Comparison of ENCODE assay signal across 16 cellular contexts in genomic region chr19:4367336-4367723, GRCh38. TPM values are rescaled to one million over a fixed set of nuclear protein-coding genes. Genes with fewer than 3 reads are reported as not detected.
DNase-seq lines count a peak whose midpoint lies in the region; ATAC-seq and TF ChIP-seq lines count a peak whose summit lies in the region.
"Had no signal": no experiment of that assay in that cellular context is flagged by ENCODE, and none has a peak within 500 bp of the region (broad histone marks: within the 10 kb centered on the region; RNA-seq: fewer than 3 reads in every experiment).

No MANE protein-coding gene starts in this region.

- H3K4ac ChIP-seq in mesendoderm (ENCODE audit: low read depth, low read length): no peak overlapping the region

- no peak for TF ChIP-seq EP300 in suprapubic skin (IDR thresholded peaks at IDR 0.05)

- WGBS in mesendoderm (ENCODE audit: extremely low coverage, insufficient coverage, low lambda C conversion rate): no CpG with 5 or more reads among the region's 10 CpGs
- WGBS in suprapubic skin: 89% methylated on average over 9 of the region's 10 CpGs

- H2BK5ac ChIP-seq in mesendoderm (ENCODE audit: low read length): no peak overlapping the region

- H3K4me3 ChIP-seq in mesendoderm (ENCODE audit: low read length) (no peak overlapping the region), suprapubic skin (no peak overlapping the region)
- H3K4me3 ChIP-seq: coronary artery, lung, PC-9 had no signal

- H3K4me1 ChIP-seq in mesendoderm (ENCODE audit: control insufficient read depth, low read depth, low read length) (peaks cover 9% of the 10 kb centered on the region), suprapubic skin (peaks cover 53% of the 10 kb centered on the region)

- H3K9me3 Mint-ChIP-seq in activated CD8-positive, alpha-beta memory T cell treated with anti-CD3 and anti-CD28 coated beads, Interleukin-2, amount 10 ng/mL, durations not matched to agents 7 days and 5 days (ENCODE audit: low read depth): no peaks in the 10 kb centered on the region
- H3K9me3 Mint-ChIP-seq in activated CD8-positive, alpha-beta T cell treated with anti-CD3 and anti-CD28 coated beads, Interleukin-2, amount 10 ng/mL, durations not matched to agents 7 days and 5 days (ENCODE audit: insufficient read depth): no peaks in the 10 kb centered on the region
- H3K9me3 Mint-ChIP-seq: stimulated activated naive CD8-positive, alpha-beta T cell treated with anti-CD3 and anti-CD28 coated beads, Interleukin-15, amount 100 ng/mL, for 72 hours had no signal

- H2BK15ac ChIP-seq in mesendoderm (replicated peaks; ENCODE audit: low read depth): no peak overlapping the region

- H3K4me1 Mint-ChIP-seq in activated CD8-positive, alpha-beta memory T cell treated with anti-CD3 and anti-CD28 coated beads, Interleukin-2, amount 10 ng/mL, durations not matched to agents 7 days and 5 days: peaks cover 47% of the 10 kb centered on the region
- peaks cover 49% of the 10 kb centered on the region for H3K4me1 Mint-ChIP-seq in activated CD8-positive, alpha-beta T cell treated with anti-CD3 and anti-CD28 coated beads, Interleukin-2, amount 10 ng/mL, durations not matched to agents 7 days and 5 days (ENCODE audit: low read depth)

- H4K8ac ChIP-seq in mesendoderm (ENCODE audit: low read depth, low read length): no peak overlapping the region

- no peak overlapping the region for H3K4me2 ChIP-seq in mesendoderm (ENCODE audit: low read length)
- H3K4me2 ChIP-seq: PC-9 had no signal

- peaks cover 7% of the 10 kb centered on the region for H3K36me3 Mint-ChIP-seq in activated CD8-positive, alpha-beta memory T cell treated with anti-CD3 and anti-CD28 coated beads, Interleukin-2, amount 10 ng/mL, durations not matched to agents 7 days and 5 days
- H3K36me3 Mint-ChIP-seq in activated CD8-positive, alpha-beta T cell treated with anti-CD3 and anti-CD28 coated beads, Interleukin-2, amount 10 ng/mL, durations not matched to agents 7 days and 5 days (ENCODE audit: low read depth): peaks cover 43% of the 10 kb centered on the region

- H3K9ac ChIP-seq in mesendoderm (ENCODE audit: low read length): no peak overlapping the region

- no peaks in the 10 kb centered on the region for H3K27me3 ChIP-seq in mesendoderm (ENCODE audit: insufficient read depth, low read length, poor library complexity)
- no peaks in the 10 kb centered on the region for H3K27me3 ChIP-seq in suprapubic skin

- H3K4me3 Mint-ChIP-seq in activated CD8-positive, alpha-beta memory T cell treated with anti-CD3 and anti-CD28 coated beads, Interleukin-2, amount 10 ng/mL, durations not matched to agents 7 days and 5 days: no peak overlapping the region
- no peak overlapping the region for H3K4me3 Mint-ChIP-seq in activated CD8-positive, alpha-beta T cell treated with anti-CD3 and anti-CD28 coated beads, Interleukin-2, amount 10 ng/mL, durations not matched to agents 7 days and 5 days
- H3K4me3 Mint-ChIP-seq: stimulated activated naive CD8-positive, alpha-beta T cell treated with anti-CD3 and anti-CD28 coated beads, Interleukin-15, amount 100 ng/mL, for 72 hours had no signal

- no peak for TF ChIP-seq POLR2A in suprapubic skin (IDR thresholded peaks at IDR 0.05)
- TF ChIP-seq POLR2A in GM18505 (IDR thresholded peaks at IDR 0.05; ENCODE audit: borderline replicate concordance, extremely low read depth, insufficient read depth, insufficient read length): no peak

- H3K27ac Mint-ChIP-seq in activated CD8-positive, alpha-beta memory T cell treated with anti-CD3 and anti-CD28 coated beads, Interleukin-2, amount 10 ng/mL, durations not matched to agents 7 days and 5 days: peak overlapping the region; percentile 93
- H3K27ac Mint-ChIP-seq in activated CD8-positive, alpha-beta T cell treated with anti-CD3 and anti-CD28 coated beads, Interleukin-2, amount 10 ng/mL, durations not matched to agents 7 days and 5 days: peak overlapping the region; percentile 96

- no peak overlapping the region for H2AK5ac ChIP-seq in mesendoderm (ENCODE audit: low read length)

- no peaks in the 10 kb centered on the region for H3K27me3 Mint-ChIP-seq in activated CD8-positive, alpha-beta memory T cell treated with anti-CD3 and anti-CD28 coated beads, Interleukin-2, amount 10 ng/mL, durations not matched to agents 7 days and 5 days
- no peaks in the 10 kb centered on the region for H3K27me3 Mint-ChIP-seq in activated CD8-positive, alpha-beta T cell treated with anti-CD3 and anti-CD28 coated beads, Interleukin-2, amount 10 ng/mL, durations not matched to agents 7 days and 5 days (ENCODE audit: low read depth)
- H3K27me3 Mint-ChIP-seq: stimulated activated naive CD8-positive, alpha-beta T cell treated with anti-CD3 and anti-CD28 coated beads, Interleukin-15, amount 100 ng/mL, for 72 hours had no signal

- no peak for DNase-seq in activated CD8-positive, alpha-beta memory T cell treated with anti-CD3 and anti-CD28 coated beads, Interleukin-2, amount 10 ng/mL, durations not matched to agents 7 days and 5 days
- no peak for DNase-seq in activated CD8-positive, alpha-beta memory T cell treated with anti-CD3 and anti-CD28 coated beads, Interleukin-2, amount 50 U/mL, for 4 hours
- DNase-seq in activated CD8-positive, alpha-beta T cell treated with anti-CD3 and anti-CD28 coated beads, Interleukin-2, amount 10 ng/mL, durations not matched to agents 7 days and 5 days: no peak
- DNase-seq in mesendoderm: no peak
- DNase-seq in suprapubic skin (ENCODE audit: low spot score in 2 of 2): no peak
- no peak for DNase-seq in H4 (ENCODE audit: low spot score)
- DNase-seq in RKO (ENCODE audit: low spot score): no peak
- DNase-seq: activated effector memory CD4-positive, alpha-beta T cell treated with anti-CD3 and anti-CD28 coated beads, Interleukin-2, amount 50 U/mL, for 16 hours; Karpas-422; NCI-H1105; NCI-H774; PC-9; stimulated activated naive CD8-positive, alpha-beta T cell treated with anti-CD3 and anti-CD28 coated beads, Interleukin-15, amount 100 ng/mL, for 72 hours had no signal

- TF ChIP-seq CTCF in suprapubic skin (IDR thresholded peaks at IDR 0.05): no peak

- no peak overlapping the region for H3K23ac ChIP-seq in mesendoderm (ENCODE audit: low read length)

- CTCF ChIA-PET in activated CD8-positive, alpha-beta memory T cell treated with anti-CD3 and anti-CD28 coated beads, Interleukin-2, amount 10 ng/mL, durations not matched to agents 7 days and 5 days (lab: Charles Lee): interaction anchor here (1.4 to 1.7 kb wide), 2 partner anchors 15 to 100 kb away, joined by 7 to 8 read pairs; no protein-coding TSS in a partner anchor
- CTCF ChIA-PET in activated CD8-positive, alpha-beta T cell treated with anti-CD3 and anti-CD28 coated beads, Interleukin-2, amount 10 ng/mL, durations not matched to agents 7 days and 5 days (lab: Charles Lee): interaction anchor here (1.1 to 7.3 kb wide), 3 partner anchors 14 to 101 kb away, joined by 4 to 54 read pairs (median 21); partner anchors contain the start of genes CHAF1A and SH3GL1

- H3K79me2 ChIP-seq in mesendoderm (ENCODE audit: control insufficient read depth, insufficient read depth, low read length): no peaks in the 10 kb centered on the region

- H3K27ac ChIP-seq in mesendoderm (ENCODE audit: low read depth, low read length) (no peak overlapping the region), suprapubic skin (peak overlapping the region; percentile 84)
- H3K27ac ChIP-seq: PC-9 had no signal

- no peak for ATAC-seq in activated CD8-positive, alpha-beta memory T cell treated with anti-CD3 and anti-CD28 coated beads, Interleukin-2, amount 10 ng/mL, durations not matched to agents 7 days and 5 days
- ATAC-seq in activated CD8-positive, alpha-beta T cell treated with anti-CD3 and anti-CD28 coated beads, Interleukin-2, amount 10 ng/mL, durations not matched to agents 7 days and 5 days: no peak
- ATAC-seq in GM18505 (IDR thresholded peaks at IDR 0.05; ENCODE audit: unreplicated experiment): no peak
- ATAC-seq: stimulated activated naive CD8-positive, alpha-beta T cell treated with anti-CD3 and anti-CD28 coated beads, Interleukin-15, amount 100 ng/mL, for 72 hours had no signal

- no peak overlapping the region for H3K18ac ChIP-seq in mesendoderm (ENCODE audit: low read length)

- H2BK120ac ChIP-seq in mesendoderm (ENCODE audit: low read depth, low read length): no peak overlapping the region

- H3K9me3 ChIP-seq in suprapubic skin: no peaks in the 10 kb centered on the region

- peak overlapping the region; percentile 25 for H3K56ac ChIP-seq in mesendoderm (ENCODE audit: low read length)

- POLR2A ChIA-PET in activated CD8-positive, alpha-beta T cell treated with anti-CD3 and anti-CD28 coated beads, Interleukin-2, amount 10 ng/mL, durations not matched to agents 7 days and 5 days (lab: Charles Lee): no interaction called here

- peaks cover 16% of the 10 kb centered on the region for H3K79me1 ChIP-seq in mesendoderm (ENCODE audit: low read length)

- H4K5ac ChIP-seq in mesendoderm (ENCODE audit: low read length): no peak overlapping the region

- H3K36me3 ChIP-seq in mesendoderm (ENCODE audit: control insufficient read depth, insufficient read depth, low read length) (peaks cover 6% of the 10 kb centered on the region), suprapubic skin (peaks cover 43% of the 10 kb centered on the region)

RNA-seq across cellular contexts. Expression of gene MPND, which starts 24.0 kb away (rescaled TPM):
- total RNA-seq in activated CD8-positive, alpha-beta memory T cell treated with anti-CD3 and anti-CD28 coated beads, Interleukin-2, amount 10 ng/mL, durations not matched to agents 7 days and 5 days: 10 to 100 TPM; 24.1 to 25.4 TPM
- 10 to 100 TPM; 26.0 to 27.6 TPM for total RNA-seq in activated CD8-positive, alpha-beta T cell treated with anti-CD3 and anti-CD28 coated beads, Interleukin-2, amount 10 ng/mL, durations not matched to agents 7 days and 5 days
- polyA plus RNA-seq in mesendoderm (2013, experiment 1 of 2): 10.3 TPM
- polyA plus RNA-seq in mesendoderm (2013, experiment 2 of 2): 10.5 TPM
- total RNA-seq in suprapubic skin: 1 to 10 TPM; 6.5 to 9.5 (median 8.9) TPM
- 1.7 and 2.9 TPM in 2 replicates for total RNA-seq in H4 (2014; rRNA removed; shearing (Covaris generic))

RNA-seq across cellular contexts. Expression of gene STAP2, which starts 28.7 kb away (rescaled TPM):
- total RNA-seq in activated CD8-positive, alpha-beta memory T cell treated with anti-CD3 and anti-CD28 coated beads, Interleukin-2, amount 10 ng/mL, durations not matched to agents 7 days and 5 days: 1 to 10 TPM; 8.8 to 9.6 TPM
- total RNA-seq in activated CD8-positive, alpha-beta T cell treated with anti-CD3 and anti-CD28 coated beads, Interleukin-2, amount 10 ng/mL, durations not matched to agents 7 days and 5 days: 10 to 100 TPM; 14.3 to 16.5 TPM
- polyA plus RNA-seq in mesendoderm (2013, experiment 1 of 2): 29.0 TPM
- 28.2 TPM for polyA plus RNA-seq in mesendoderm (2013, experiment 2 of 2)
- 10 to 100 TPM; 67.0 to 93.1 (median 87.2) TPM for total RNA-seq in suprapubic skin
- total RNA-seq in H4 (2014; rRNA removed; shearing (Covaris generic)): 0.19 and 0.78 TPM in 2 replicates

RNA-seq across cellular contexts. Expression of gene SH3GL1, which starts 33.0 kb away (rescaled TPM):
- total RNA-seq in activated CD8-positive, alpha-beta memory T cell treated with anti-CD3 and anti-CD28 coated beads, Interleukin-2, amount 10 ng/mL, durations not matched to agents 7 days and 5 days: 10 to 100 TPM; 43.3 to 57.7 TPM
- 10 to 100 TPM; 65.1 to 67.9 TPM for total RNA-seq in activated CD8-positive, alpha-beta T cell treated with anti-CD3 and anti-CD28 coated beads, Interleukin-2, amount 10 ng/mL, durations not matched to agents 7 days and 5 days
- 103 TPM for polyA plus RNA-seq in mesendoderm (2013, experiment 1 of 2)
- polyA plus RNA-seq in mesendoderm (2013, experiment 2 of 2): 105 TPM
- 100 to 1,000 TPM in 1 of 4 donors, 10 to 100 TPM in 3; 67.0 to 103 (median 81.0) TPM for total RNA-seq in suprapubic skin
- total RNA-seq in H4 (2014; rRNA removed; shearing (Covaris generic)): 34.1 TPM in 2 replicates

RNA-seq across cellular contexts. Expression of gene CHAF1A, which starts 35.1 kb away (rescaled TPM):
- total RNA-seq in activated CD8-positive, alpha-beta memory T cell treated with anti-CD3 and anti-CD28 coated beads, Interleukin-2, amount 10 ng/mL, durations not matched to agents 7 days and 5 days: 100 to 1,000 TPM; 118 to 126 TPM
- 100 to 1,000 TPM in 1 of 2 experiments, 10 to 100 TPM in 1; 95.3 to 104 TPM for total RNA-seq in activated CD8-positive, alpha-beta T cell treated with anti-CD3 and anti-CD28 coated beads, Interleukin-2, amount 10 ng/mL, durations not matched to agents 7 days and 5 days
- 107 TPM for polyA plus RNA-seq in mesendoderm (2013, experiment 1 of 2)
- polyA plus RNA-seq in mesendoderm (2013, experiment 2 of 2): 110 TPM
- 10 to 100 TPM in 2 of 4 donors, 1 to 10 TPM in 2; 8.5 to 20.4 (median 11.4) TPM for total RNA-seq in suprapubic skin
- total RNA-seq in H4 (2014; rRNA removed; shearing (Covaris generic)): 18.6 and 19.0 TPM in 2 replicates
